ENCODE assay signal across 16 cellular contexts in genomic region chr3:49388416-49388815, GRCh38. TPM values are rescaled to one million over a fixed set of nuclear protein-coding genes. Genes with fewer than 3 reads are reported as not detected.
DNase-seq lines count a peak whose midpoint lies in the region; ATAC-seq and TF ChIP-seq lines count a peak whose summit lies in the region.
"Had no signal": no experiment of that assay in that cellular context is flagged by ENCODE, and none has a peak within 500 bp of the region (broad histone marks: within the 10 kb centered on the region; RNA-seq: fewer than 3 reads in every experiment).

No MANE protein-coding gene starts in this region.

- ATAC-seq in activated T-helper 17 cell treated with anti-CD3 and anti-CD28 coated beads, Interleukin-2, amount 50 U/mL, for 72 hours (replicated peaks): no peak
- no peak for ATAC-seq in GM18505 (IDR thresholded peaks at IDR 0.05; ENCODE audit: unreplicated experiment)

- no peak overlapping the region for H3K4me3 ChIP-seq in CD4-positive, alpha-beta memory T cell (ENCODE audit: low read length in 2 of 2)
- H3K4me3 ChIP-seq: esophagus squamous epithelium, hepatocyte, ovary had no signal

- no peak for TF ChIP-seq POLR2A in GM18505 (IDR thresholded peaks at IDR 0.05; ENCODE audit: borderline replicate concordance, extremely low read depth, insufficient read depth, insufficient read length)

- H3K27me3 Mint-ChIP-seq in CD4-positive, alpha-beta memory T cell: no peaks in the 10 kb centered on the region
- no peaks in the 10 kb centered on the region for H3K27me3 Mint-ChIP-seq in activated T-helper 17 cell treated with anti-CD3 and anti-CD28 coated beads, Interleukin-2, amount 50 U/mL, for 72 hours
- H3K27me3 Mint-ChIP-seq: activated CD4-positive, alpha-beta T cell treated with anti-CD3 and anti-CD28 coated beads, Interleukin-2, amount 10 ng/mL, durations not matched to agents 7 days and 5 days had no signal

- H3K4me1 Mint-ChIP-seq in CD4-positive, alpha-beta memory T cell: peaks cover 38 to 82% (median 59%) of the 10 kb centered on the region in 4 donors
- peaks cover 29% of the 10 kb centered on the region for H3K4me1 Mint-ChIP-seq in activated T-helper 17 cell treated with anti-CD3 and anti-CD28 coated beads, Interleukin-2, amount 50 U/mL, for 72 hours

- H3K9me3 ChIP-seq in CD4-positive, alpha-beta memory T cell (ENCODE audit: control insufficient read depth in 1 of 2, low read length in 2 of 2): no peaks in the 10 kb centered on the region
- H3K9me3 ChIP-seq: esophagus squamous epithelium, ovary had no signal

- no peaks in the 10 kb centered on the region for H3K9me3 Mint-ChIP-seq in CD4-positive, alpha-beta memory T cell
- H3K9me3 Mint-ChIP-seq in activated T-helper 17 cell treated with anti-CD3 and anti-CD28 coated beads, Interleukin-2, amount 50 U/mL, for 72 hours: no peaks in the 10 kb centered on the region
- H3K9me3 Mint-ChIP-seq: activated CD4-positive, alpha-beta T cell treated with anti-CD3 and anti-CD28 coated beads, Interleukin-2, amount 10 ng/mL, durations not matched to agents 7 days and 5 days; activated T-helper 2 cell treated with anti-CD3 and anti-CD28 coated beads, Interferon-gamma antibody, Interleukin-2, Interleukin-4, amounts not matched to agents 10 μg/mL and 5 μg/mL and 100 μg/mL, durations not matched to agents 14 hours and 24 hours and 36 hours had no signal

- CTCF ChIA-PET in CD4-positive, alpha-beta memory T cell (lab: Charles Lee; ENCODE audit: partially characterized antibody): interaction anchor here (0.6 to 1.3 kb wide), 3 partner anchors 9 to 49 kb away, joined by 3 to 7 read pairs (median 4); partner anchors contain the start of gene USP4

- H3K27ac ChIP-seq in 22Rv1: peak overlapping the region; percentile 37; the same call in 1 of the 2 replicates
- no peak overlapping the region for H3K27ac ChIP-seq in CD4-positive, alpha-beta memory T cell (ENCODE audit: low read depth, low read length)
- H3K27ac ChIP-seq: hepatocyte, ovary had no signal

- no peak for TF ChIP-seq CTCF in 22Rv1 (IDR thresholded peaks at IDR 0.05)

- intact Hi-C loops in CD4-positive, alpha-beta memory T cell (cut with micrococcal nuclease): no loop called here

- H3K27me3 ChIP-seq in CD4-positive, alpha-beta memory T cell (ENCODE audit: insufficient read depth, low read length): no peaks in the 10 kb centered on the region
- H3K27me3 ChIP-seq: esophagus squamous epithelium, hepatocyte, ovary had no signal

- H3K4me3 Mint-ChIP-seq in CD4-positive, alpha-beta memory T cell: peak overlapping the region in 3 of 8 donors; percentile 2 to 63 (median 12)
- no peak overlapping the region for H3K4me3 Mint-ChIP-seq in activated T-helper 17 cell treated with anti-CD3 and anti-CD28 coated beads, Interleukin-2, amount 50 U/mL, for 72 hours
- H3K4me3 Mint-ChIP-seq: activated CD4-positive, alpha-beta T cell treated with anti-CD3 and anti-CD28 coated beads, Interleukin-2, amount 10 ng/mL, durations not matched to agents 7 days and 5 days had no signal

- peaks cover 4 to 20% of the 10 kb centered on the region in 2 donors for H3K36me3 Mint-ChIP-seq in CD4-positive, alpha-beta memory T cell
- peaks cover 40% of the 10 kb centered on the region for H3K36me3 Mint-ChIP-seq in activated T-helper 17 cell treated with anti-CD3 and anti-CD28 coated beads, Interleukin-2, amount 50 U/mL, for 72 hours (ENCODE audit: low read depth)

- H3K27ac Mint-ChIP-seq in CD4-positive, alpha-beta memory T cell: peak overlapping the region in 4 of 7 donors; percentile 23 to 77 (median 50)
- peak overlapping the region; percentile 80 for H3K27ac Mint-ChIP-seq in activated T-helper 17 cell treated with anti-CD3 and anti-CD28 coated beads, Interleukin-2, amount 50 U/mL, for 72 hours
- H3K27ac Mint-ChIP-seq: activated CD4-positive, alpha-beta T cell treated with anti-CD3 and anti-CD28 coated beads, Interleukin-2, amount 10 ng/mL, durations not matched to agents 7 days and 5 days; activated T-helper 2 cell treated with anti-CD3 and anti-CD28 coated beads, Interferon-gamma antibody, Interleukin-2, Interleukin-4, amounts not matched to agents 10 μg/mL and 5 μg/mL and 100 μg/mL, durations not matched to agents 14 hours and 24 hours and 36 hours had no signal

- peaks cover 84% of the 10 kb centered on the region for H3K4me1 ChIP-seq in CD4-positive, alpha-beta memory T cell (ENCODE audit: insufficient read depth, low read length)

- POLR2A ChIA-PET in CD4-positive, alpha-beta memory T cell (lab: Charles Lee; ENCODE audit: partially characterized antibody): interaction anchor here (1.1 to 3.2 kb wide), 3 partner anchors 15 to 49 kb away, joined by 3 to 12 read pairs (median 3); partner anchors contain the start of genes TCTA and USP4

- no peak for DNase-seq in CD4-positive, alpha-beta memory T cell
- DNase-seq in iris pigment epithelial cell (ENCODE audit: low read depth): peak; percentile 15
- no peak for DNase-seq in NCI-H2227 (lab: John Stamatoyannopoulos, UW; ENCODE audit: unreplicated experiment)
- DNase-seq in stimulated activated CD8-positive, alpha-beta memory T cell treated with anti-CD3 and anti-CD28 coated beads, Interleukin-4, amount 100 ng/mL, for 48 hours: no peak
- DNase-seq in C1 segment of cervical spinal cord (lab: John Stamatoyannopoulos, UW): no peak
- DNase-seq: activated CD4-positive, alpha-beta T cell treated with anti-CD3 and anti-CD28 coated beads, Interleukin-2, amount 10 ng/mL, durations not matched to agents 7 days and 5 days; anterior cingulate cortex; esophagus squamous epithelium; Right ventricle myocardium superior; stimulated activated CD4-positive, alpha-beta T cell treated with anti-CD3 and anti-CD28 coated beads, Interleukin-12 subunit alpha, Interleukin-12 subunit beta, amount 100 ng/mL, for 4 hours had no signal

- peaks cover 4% of the 10 kb centered on the region for H3K36me3 ChIP-seq in CD4-positive, alpha-beta memory T cell (ENCODE audit: insufficient read depth, low read length)
- H3K36me3 ChIP-seq: ovary had no signal

RNA-seq across cellular contexts. Expression of gene RHOA, which starts 23.4 kb away (rescaled TPM):
- total RNA-seq in CD4-positive, alpha-beta memory T cell: 100 to 1,000 TPM; 246 to 269 TPM
- 100 to 1,000 TPM; 616 to 784 TPM for polyA plus RNA-seq in CD4-positive, alpha-beta memory T cell
- 100 to 1,000 TPM; 298 to 453 TPM for total RNA-seq in activated T-helper 17 cell treated with anti-CD3 and anti-CD28 coated beads, Interleukin-2, amount 50 U/mL, for 72 hours

RNA-seq across cellular contexts. Expression of gene TCTA, which starts 23.8 kb away (rescaled TPM):
- 10 to 100 TPM; 38.0 to 39.0 TPM for total RNA-seq in CD4-positive, alpha-beta memory T cell
- 10 to 100 TPM; 27.8 to 37.8 TPM for polyA plus RNA-seq in CD4-positive, alpha-beta memory T cell
- 10 to 100 TPM; 14.3 to 18.0 TPM for total RNA-seq in activated T-helper 17 cell treated with anti-CD3 and anti-CD28 coated beads, Interleukin-2, amount 50 U/mL, for 72 hours

RNA-seq across cellular contexts. Expression of gene GPX1, which starts 30.3 kb away (rescaled TPM):
- 10 to 100 TPM; 75.7 to 77.7 TPM for total RNA-seq in CD4-positive, alpha-beta memory T cell
- polyA plus RNA-seq in CD4-positive, alpha-beta memory T cell: 100 to 1,000 TPM; 124 to 177 TPM
- 100 to 1,000 TPM; 133 to 221 TPM for total RNA-seq in activated T-helper 17 cell treated with anti-CD3 and anti-CD28 coated beads, Interleukin-2, amount 50 U/mL, for 72 hours

RNA-seq across cellular contexts. Expression of gene AMT, which starts 33.9 kb away (rescaled TPM):
- 1 to 10 TPM; 6.4 to 7.6 TPM for total RNA-seq in CD4-positive, alpha-beta memory T cell
- polyA plus RNA-seq in CD4-positive, alpha-beta memory T cell: under 1 TPM; 0.15 to 0.83 TPM
- total RNA-seq in activated T-helper 17 cell treated with anti-CD3 and anti-CD28 coated beads, Interleukin-2, amount 50 U/mL, for 72 hours: 1 to 10 TPM; 1.9 to 2.5 TPM

RNA-seq across cellular contexts. Expression of gene NICN1, which starts 40.7 kb away (rescaled TPM):
- 10 to 100 TPM; 16.7 to 17.8 TPM for total RNA-seq in CD4-positive, alpha-beta memory T cell
- polyA plus RNA-seq in CD4-positive, alpha-beta memory T cell: 1 to 10 TPM; 4.1 to 6.2 TPM
- total RNA-seq in activated T-helper 17 cell treated with anti-CD3 and anti-CD28 coated beads, Interleukin-2, amount 50 U/mL, for 72 hours: 10 to 100 TPM in 1 of 2 donors, 1 to 10 TPM in 1; 6.7 to 11.6 TPM
